Comparison of ENCODE assay signal across 12 cellular contexts in the genomic region with DNA sequence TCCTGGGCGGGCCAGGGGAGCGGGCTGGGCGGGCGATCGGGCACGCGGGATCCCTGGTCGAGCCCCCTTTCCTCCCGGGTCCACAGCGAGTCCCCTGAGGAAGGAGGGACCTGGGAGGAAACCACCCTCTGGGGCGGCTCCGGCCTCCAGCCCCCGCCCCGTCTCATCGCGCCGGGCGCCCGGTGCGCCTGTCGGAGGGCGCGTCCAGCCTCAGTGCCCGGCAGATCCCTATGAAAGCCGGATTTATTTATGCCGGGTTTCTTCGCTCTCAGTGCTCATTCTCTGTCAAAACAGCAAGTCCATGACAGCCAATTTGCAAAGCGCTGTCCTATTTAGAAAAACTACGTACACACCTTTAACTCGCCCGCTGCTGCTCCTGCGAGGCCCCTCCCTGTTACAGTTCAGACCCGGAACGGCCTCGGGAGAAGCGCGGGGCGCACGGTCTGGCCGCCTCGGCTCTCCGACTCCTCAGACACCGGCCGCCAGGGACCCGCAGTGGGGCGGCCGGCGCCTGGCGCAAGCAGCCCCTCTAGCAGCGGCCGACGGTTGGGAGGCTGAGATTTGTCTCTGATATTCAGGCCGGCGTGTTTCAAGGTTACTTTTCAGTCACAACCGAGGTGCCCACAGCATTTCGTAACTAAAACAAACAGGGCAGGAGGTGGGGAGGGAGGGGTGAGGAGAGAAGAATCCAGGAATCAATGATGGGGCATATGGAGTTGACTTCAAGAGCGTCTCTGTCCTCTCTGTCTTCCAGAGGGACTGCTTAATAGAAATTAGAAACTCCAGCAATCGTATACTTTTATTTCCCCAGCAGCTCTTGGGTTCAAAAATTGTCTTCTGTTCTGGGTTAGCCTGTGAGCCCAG. TPM values are rescaled to one million over a fixed set of nuclear protein-coding genes. Genes with fewer than 3 reads are reported as not detected.
DNase-seq lines count a peak whose midpoint lies in the region; ATAC-seq, FAIRE-seq and TF ChIP-seq lines count a peak whose summit lies in the region.
"Had no signal": no experiment of that assay in that cellular context is flagged by ENCODE, and none has a peak within 500 bp of the region (broad histone marks: within the 10 kb centered on the region; RNA-seq: fewer than 3 reads in every experiment).

No MANE protein-coding gene starts in this region.

- DNase-seq in HuH-7 (ENCODE audit: low spot score) (peak; percentile 69), Peyer's patch (peak in 1 of 3 donors; percentile 60), small intestine (peak; percentile 29)
- no peak for DNase-seq in activated CD4-positive, alpha-beta memory T cell treated with anti-CD3 and anti-CD28 coated beads, Interleukin-2, amount 10 ng/mL, durations not matched to agents 7 days and 5 days
- no peak for DNase-seq in activated CD4-positive, alpha-beta T cell treated with anti-CD3 and anti-CD28 coated beads for 4 hours
- DNase-seq in activated T-cell treated with anti-CD3 and anti-CD28 coated beads, Interleukin-2, amount 50 U/mL, for 4 hours, result no peak
- DNase-seq: activated CD4-positive, alpha-beta T cell treated with anti-CD3 and anti-CD28 coated beads for 48 hours; amniotic stem cell; stimulated activated CD4-positive, alpha-beta T cell treated with anti-CD3 and anti-CD28 coated beads, Interleukin-1b, Interleukin-23, amount 100 ng/mL, for 48 hours; substantia nigra had no signal

- no peaks in the 10 kb centered on the region for H3K4me1 Mint-ChIP-seq in activated CD4-positive, alpha-beta memory T cell treated with anti-CD3 and anti-CD28 coated beads, Interleukin-2, amount 10 ng/mL, durations not matched to agents 7 days and 5 days
- H3K4me1 Mint-ChIP-seq in activated T-cell treated with anti-CD3 and anti-CD28 coated beads, Interleukin-2, amount 50 U/mL, for 4 hours (ENCODE audit: low read depth), result peaks cover 2% of the 10 kb centered on the region

- no peak for FAIRE-seq in small intestine (lab: Jason Lieb, UNC)

- no peak overlapping the region for H3K27ac Mint-ChIP-seq in activated CD4-positive, alpha-beta memory T cell treated with anti-CD3 and anti-CD28 coated beads, Interleukin-2, amount 10 ng/mL, durations not matched to agents 7 days and 5 days

- no peak for ATAC-seq in activated T-cell treated with anti-CD3 and anti-CD28 coated beads, Interleukin-2, amount 50 U/mL, for 4 hours

- no peak overlapping the region for H3K4me3 Mint-ChIP-seq in activated CD4-positive, alpha-beta memory T cell treated with anti-CD3 and anti-CD28 coated beads, Interleukin-2, amount 10 ng/mL, durations not matched to agents 7 days and 5 days
- H3K4me3 Mint-ChIP-seq in activated T-cell treated with anti-CD3 and anti-CD28 coated beads, Interleukin-2, amount 50 U/mL, for 4 hours, result no peak overlapping the region

- TF ChIP-seq POLR2A in Peyer's patch (IDR thresholded peaks at IDR 0.05), result peak in 1 of 2 donors; percentile 12

- POLR2A ChIA-PET in activated CD4-positive, alpha-beta memory T cell treated with anti-CD3 and anti-CD28 coated beads, Interleukin-2, amount 10 ng/mL, durations not matched to agents 7 days and 5 days (lab: Charles Lee), result no interaction called here

- H3K27ac ChIP-seq in Peyer's patch, result peak overlapping the region in 3 of 4 donors; percentile 38 to 68 (median 43)
- peak overlapping the region in 1 of 2 donors; percentile 58 for H3K27ac ChIP-seq in small intestine (ENCODE audit: low read depth in 1 of 2, low read length in 1 of 2)

- H3K4me3 ChIP-seq in Peyer's patch (peak overlapping the region in 3 of 4 donors; percentile 3 to 50 (median 40)), iPS-11a (ENCODE audit: low read depth, low read length) (peak overlapping the region; percentile 13), small intestine (ENCODE audit: low read depth in 1 of 2, low read length in 2 of 2) (peak overlapping the region; percentile 15 to 25)

- peaks cover 6% of the 10 kb centered on the region for H3K36me3 Mint-ChIP-seq in activated CD4-positive, alpha-beta memory T cell treated with anti-CD3 and anti-CD28 coated beads, Interleukin-2, amount 10 ng/mL, durations not matched to agents 7 days and 5 days (ENCODE audit: low read depth)
- no peaks in the 10 kb centered on the region for H3K36me3 Mint-ChIP-seq in activated T-cell treated with anti-CD3 and anti-CD28 coated beads, Interleukin-2, amount 50 U/mL, for 4 hours (ENCODE audit: insufficient read depth)

- CTCF ChIA-PET in activated CD4-positive, alpha-beta memory T cell treated with anti-CD3 and anti-CD28 coated beads, Interleukin-2, amount 10 ng/mL, durations not matched to agents 7 days and 5 days (lab: Charles Lee), result no interaction called here

- WGBS in small intestine, 3 donors, result 1 to 7% (median 4%) methylated on average over 47 to 58 of the region's 58 CpGs

- no peaks in the 10 kb centered on the region for H3K9me3 Mint-ChIP-seq in activated CD4-positive, alpha-beta memory T cell treated with anti-CD3 and anti-CD28 coated beads, Interleukin-2, amount 10 ng/mL, durations not matched to agents 7 days and 5 days
- H3K9me3 Mint-ChIP-seq in activated T-cell treated with anti-CD3 and anti-CD28 coated beads, Interleukin-2, amount 50 U/mL, for 4 hours, result no peaks in the 10 kb centered on the region

- no peak for TF ChIP-seq CTCF in Peyer's patch (IDR thresholded peaks at IDR 0.05)

- H3K36me3 ChIP-seq in Peyer's patch, result no peaks in the 10 kb centered on the region
- no peaks in the 10 kb centered on the region for H3K36me3 ChIP-seq in small intestine (ENCODE audit: control insufficient read depth in 2 of 2, insufficient read depth in 2 of 2, low read length in 2 of 2)

- peaks cover 50% of the 10 kb centered on the region for H3K27me3 Mint-ChIP-seq in activated CD4-positive, alpha-beta memory T cell treated with anti-CD3 and anti-CD28 coated beads, Interleukin-2, amount 10 ng/mL, durations not matched to agents 7 days and 5 days
- peaks cover 69% of the 10 kb centered on the region for H3K27me3 Mint-ChIP-seq in activated T-cell treated with anti-CD3 and anti-CD28 coated beads, Interleukin-2, amount 50 U/mL, for 4 hours (ENCODE audit: low read depth)

- H3K9me3 ChIP-seq in Peyer's patch (peaks cover 0 to 13% (median 0%) of the 10 kb centered on the region in 4 donors), small intestine (ENCODE audit: control insufficient read depth, low read depth) (no peaks in the 10 kb centered on the region)

- H3K4me1 ChIP-seq in Peyer's patch, result peaks cover 0 to 45% (median 0%) of the 10 kb centered on the region in 4 donors
- H3K4me1 ChIP-seq in small intestine (ENCODE audit: control insufficient read depth in 2 of 2, insufficient read depth in 1 of 2, low read depth in 1 of 2, low read length in 1 of 2), result no peaks in the 10 kb centered on the region

- peaks cover 0 to 19% of the 10 kb centered on the region in 2 donors for H3K27me3 ChIP-seq in Peyer's patch
- peaks cover 10 to 40% of the 10 kb centered on the region in 2 donors for H3K27me3 ChIP-seq in small intestine (ENCODE audit: control insufficient read depth in 2 of 2, insufficient read depth in 2 of 2, low read length in 2 of 2)

RNA-seq across cellular contexts. Expression of gene FOXA2, which starts 0.8 kb away (rescaled TPM):
- total RNA-seq in Peyer's patch, result 1 to 10 TPM; 4.1 to 9.1 (median 5.4) TPM
- polyA plus RNA-seq in small intestine, result 1 to 10 TPM in 1 of 3 donors, under 1 TPM in 2; 0.45 to 3.4 (median 0.54) TPM
- not detected for total RNA-seq in activated CD4-positive, alpha-beta memory T cell treated with anti-CD3 and anti-CD28 coated beads, Interleukin-2, amount 10 ng/mL, durations not matched to agents 7 days and 5 days
- not detected for total RNA-seq in activated T-cell treated with anti-CD3 and anti-CD28 coated beads, Interleukin-2, amount 50 U/mL, for 4 hours
- total RNA-seq: G401 had no signal

Comparison
In these comparisons a context has a peak if more than half of its experiments do, and no peak if none do; other contexts are left out.
1. DNase-seq: peak in HuH-7 (single experiment) and small intestine (single experiment); none in activated CD4-positive, alpha-beta memory T cell treated with anti-CD3 and anti-CD28 coated beads, Interleukin-2, amount 10 ng/mL, durations not matched to agents 7 days and 5 days (single experiment), activated CD4-positive, alpha-beta T cell treated with anti-CD3 and anti-CD28 coated beads for 4 hours (0 of 2) and activated T-cell treated with anti-CD3 and anti-CD28 coated beads, Interleukin-2, amount 50 U/mL, for 4 hours (single experiment).
2. RNA of gene FOXA2, which starts 0.8 kb away (total RNA-seq): 4.1 to 9.1 TPM in Peyer's patch; not detected in activated T-cell treated with anti-CD3 and anti-CD28 coated beads, Interleukin-2, amount 50 U/mL, for 4 hours and not detected in activated CD4-positive, alpha-beta memory T cell treated with anti-CD3 and anti-CD28 coated beads, Interleukin-2, amount 10 ng/mL, durations not matched to agents 7 days and 5 days; every median in the first group is over 4 times any median in the second.
3. Peak in every context shown above with its lines, with median percentiles within 50 percentile points of each other: H3K4me3 ChIP-seq.